8 cellular contexts compared by ENCODE assay signal in genomic region chr19:54473071-54473941, GRCh38. TPM values are rescaled to one million over a fixed set of nuclear protein-coding genes. Genes with fewer than 3 reads are reported as not detected.
DNase-seq lines count a peak whose midpoint lies in the region; TF ChIP-seq lines count a peak whose summit lies in the region.

Gene CDC42EP5 (minus strand): TSS chr19:54473296. CDS start chr19:54465547, 7,749 bp downstream.

- peaks cover 5% of the 10 kb centered on the region for H3K36me3 ChIP-seq in BJ (ENCODE audit: control insufficient read depth, insufficient read depth, low read length)
- H3K36me3 ChIP-seq in muscle layer of duodenum (ENCODE audit: control insufficient read depth in 1 of 2, insufficient read depth in 2 of 2, low read length in 2 of 2) = no peaks in the 10 kb centered on the region

- intact Hi-C loops in activated CD4-positive, alpha-beta memory T cell treated with anti-CD3 and anti-CD28 coated beads for 36 hours (cut with micrococcal nuclease) = no loop called here

- H3K9me3 Mint-ChIP-seq in activated CD4-positive, alpha-beta memory T cell treated with anti-CD3 and anti-CD28 coated beads for 36 hours = no peaks in the 10 kb centered on the region

- H3K27ac ChIP-seq in muscle layer of duodenum (ENCODE audit: low read length) = peak within 1 kb of the TSS; percentile 77

- POLR2A ChIA-PET in BJ (lab: Charles Lee) = interaction anchor here (1.0 to 1.1 kb wide), 2 partner anchors 10 to 12 kb away, joined by 4 to 9 read pairs; partner anchors contain the start of gene LENG9
- POLR2A ChIA-PET in activated CD4-positive, alpha-beta memory T cell treated with anti-CD3 and anti-CD28 coated beads for 36 hours (lab: Charles Lee) = no interaction called here

- H3K4me3 Mint-ChIP-seq in activated CD4-positive, alpha-beta memory T cell treated with anti-CD3 and anti-CD28 coated beads for 36 hours = no peak within 1 kb of the TSS

- H3K36me3 Mint-ChIP-seq in activated CD4-positive, alpha-beta memory T cell treated with anti-CD3 and anti-CD28 coated beads for 36 hours = no peaks in the 10 kb centered on the region

- peaks cover 7 to 11% of the 10 kb centered on the region in 2 donors for H3K4me1 ChIP-seq in muscle layer of duodenum (ENCODE audit: control insufficient read depth in 1 of 2, insufficient read depth in 2 of 2, low read length in 2 of 2)

- CTCF ChIA-PET in BJ (lab: Yijun Ruan, JAX) = interaction anchor here (0.9 to 1.5 kb wide), 4 partner anchors 8 to 83 kb away, joined by 3 to 4 read pairs (median 3); partner anchors contain the start of gene LENG8
- CTCF ChIA-PET in activated CD4-positive, alpha-beta memory T cell treated with anti-CD3 and anti-CD28 coated beads for 36 hours (lab: Charles Lee) = interaction anchor here (0.8 to 1.4 kb wide), 2 partner anchors 8 to 204 kb away, joined by 3 to 7 read pairs; no protein-coding TSS in a partner anchor

- H3K4me3 ChIP-seq in BJ (ENCODE audit: low read depth, low read length) (peak within 1 kb of the TSS; percentile 64), epithelial cell of proximal tubule (ENCODE audit: low read depth, low read length) (peak within 1 kb of the TSS; percentile 47), muscle layer of duodenum (ENCODE audit: low read depth in 1 of 2, low read length in 2 of 2) (peak within 1 kb of the TSS; percentile 43 to 44)

- no peak within 1 kb of the TSS for H3K27ac Mint-ChIP-seq in activated CD4-positive, alpha-beta memory T cell treated with anti-CD3 and anti-CD28 coated beads for 36 hours

- no peaks in the 10 kb centered on the region for H3K27me3 ChIP-seq in BJ (ENCODE audit: control insufficient read depth, insufficient read depth, low read length)
- H3K27me3 ChIP-seq in muscle layer of duodenum (ENCODE audit: low read depth, low read length) = no peaks in the 10 kb centered on the region

- no peaks in the 10 kb centered on the region for H3K9me3 ChIP-seq in muscle layer of duodenum (ENCODE audit: control insufficient read depth in 1 of 2, low read length in 2 of 2)

- peaks cover 36% of the 10 kb centered on the region for H3K27me3 Mint-ChIP-seq in activated CD4-positive, alpha-beta memory T cell treated with anti-CD3 and anti-CD28 coated beads for 36 hours

- H3K4me1 Mint-ChIP-seq in activated CD4-positive, alpha-beta memory T cell treated with anti-CD3 and anti-CD28 coated beads for 36 hours (ENCODE audit: low read depth) = peaks cover 9% of the 10 kb centered on the region

- TF ChIP-seq CTCF in BJ (IDR thresholded peaks at IDR 0.05; ENCODE audit: insufficient read depth, low read depth, low read length) = no peak
- peak; percentile 28 for TF ChIP-seq CTCF in epithelial cell of proximal tubule (conservative IDR thresholded peaks at IDR 0.05; ENCODE audit: low read depth, low read length)

- DNase-seq in BJ (ENCODE audit: low read depth) = peak; percentile 72
- DNase-seq in epithelial cell of proximal tubule (ENCODE audit: low read depth) = no peak
- no peak for DNase-seq in NCI-H187 (lab: John Stamatoyannopoulos, UW)
- no peak for DNase-seq in activated CD4-positive, alpha-beta memory T cell treated with anti-CD3 and anti-CD28 coated beads for 36 hours
- no peak for DNase-seq in NCI-H446 treated with DMSO at 0.1 percent for 48 hours (lab: John Stamatoyannopoulos, UW)
- no peak for DNase-seq in NCI-H748 treated with DMSO at 0.1 percent for 48 hours (lab: John Stamatoyannopoulos, UW)

TF ChIP-seq in PFSK-1, 5 proteins besides CTCF, POLR2A, EP300 and RAD21:
- TF ChIP-seq SIN3A (IDR thresholded peaks at IDR 0.05; ENCODE audit: borderline replicate concordance, insufficient read depth, low read length) (peak; percentile 39; the same call in 1 of the 2 replicates), TAF1 (IDR thresholded peaks at IDR 0.05; ENCODE audit: borderline replicate concordance, insufficient read depth, low read length) (0 out of 2 replicates have a peak, but pooled peaks have one; percentile 16)
- TF ChIP-seq, protein P1, sequence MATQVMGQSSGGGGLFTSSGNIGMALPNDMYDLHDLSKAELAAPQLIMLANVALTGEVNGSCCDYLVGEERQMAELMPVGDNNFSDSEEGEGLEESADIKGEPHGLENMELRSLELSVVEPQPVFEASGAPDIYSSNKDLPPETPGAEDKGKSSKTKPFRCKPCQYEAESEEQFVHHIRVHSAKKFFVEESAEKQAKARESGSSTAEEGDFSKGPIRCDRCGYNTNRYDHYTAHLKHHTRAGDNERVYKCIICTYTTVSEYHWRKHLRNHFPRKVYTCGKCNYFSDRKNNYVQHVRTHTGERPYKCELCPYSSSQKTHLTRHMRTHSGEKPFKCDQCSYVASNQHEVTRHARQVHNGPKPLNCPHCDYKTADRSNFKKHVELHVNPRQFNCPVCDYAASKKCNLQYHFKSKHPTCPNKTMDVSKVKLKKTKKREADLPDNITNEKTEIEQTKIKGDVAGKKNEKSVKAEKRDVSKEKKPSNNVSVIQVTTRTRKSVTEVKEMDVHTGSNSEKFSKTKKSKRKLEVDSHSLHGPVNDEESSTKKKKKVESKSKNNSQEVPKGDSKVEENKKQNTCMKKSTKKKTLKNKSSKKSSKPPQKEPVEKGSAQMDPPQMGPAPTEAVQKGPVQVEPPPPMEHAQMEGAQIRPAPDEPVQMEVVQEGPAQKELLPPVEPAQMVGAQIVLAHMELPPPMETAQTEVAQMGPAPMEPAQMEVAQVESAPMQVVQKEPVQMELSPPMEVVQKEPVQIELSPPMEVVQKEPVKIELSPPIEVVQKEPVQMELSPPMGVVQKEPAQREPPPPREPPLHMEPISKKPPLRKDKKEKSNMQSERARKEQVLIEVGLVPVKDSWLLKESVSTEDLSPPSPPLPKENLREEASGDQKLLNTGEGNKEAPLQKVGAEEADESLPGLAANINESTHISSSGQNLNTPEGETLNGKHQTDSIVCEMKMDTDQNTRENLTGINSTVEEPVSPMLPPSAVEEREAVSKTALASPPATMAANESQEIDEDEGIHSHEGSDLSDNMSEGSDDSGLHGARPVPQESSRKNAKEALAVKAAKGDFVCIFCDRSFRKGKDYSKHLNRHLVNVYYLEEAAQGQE (IDR thresholded peaks at IDR 0.05; ENCODE audit: insufficient read depth in 1 of 2, low read depth in 2 of 2, low read length in 2 of 2) = no peak
TF ChIP-seq in PFSK-1: peak in this region for 2.

RNA-seq across cellular contexts. Expression of gene CDC42EP5, which starts in this region (rescaled TPM):
- polyA plus RNA-seq in BJ (2011; rRNA removed) = 22.5 and 24.7 TPM in 2 replicates
- polyA minus RNA-seq in BJ (2011; rRNA and poly(A)+ RNA removed) = 3.2 and 5.1 TPM in 2 replicates
- polyA plus RNA-seq in PFSK-1 (2012; ENCODE audit: insufficient read length, low read depth) = 13.8 TPM
- total RNA-seq in epithelial cell of proximal tubule = 5.1 and 33.7 TPM in 2 replicates
- not detected for total RNA-seq in activated CD4-positive, alpha-beta memory T cell treated with anti-CD3 and anti-CD28 coated beads for 36 hours
